Comparison of ENCODE assay signal across 23 cellular contexts in genomic region chr5:149886060-149886459, GRCh38. TPM values are rescaled to one million over a fixed set of nuclear protein-coding genes. Genes with fewer than 3 reads are reported as not detected.
A peak's percentile ranks its signal among the peaks of the same experiment; 100 is the strongest.
DNase-seq lines count a peak whose midpoint lies in the region; ATAC-seq and TF ChIP-seq lines count a peak whose summit lies in the region.
"Had no signal": no experiment of that assay in that cellular context is flagged by ENCODE, and none has a peak within 500 bp of the region (broad histone marks: within the 10 kb centered on the region; RNA-seq: fewer than 3 reads in every experiment).

No MANE protein-coding gene starts in this region.

- H3K4me3 ChIP-seq in astrocyte of the spinal cord (ENCODE audit: low read depth, low read length) (no peak overlapping the region), transverse colon (no peak overlapping the region)
- H3K4me3 ChIP-seq: ascending aorta, coronary artery, MG63, skin epidermis had no signal

- H3K36me3 ChIP-seq in transverse colon: no peaks in the 10 kb centered on the region
- H3K36me3 ChIP-seq: ascending aorta, MG63 had no signal

- no peak for TF ChIP-seq POLR2A in transverse colon (IDR thresholded peaks at IDR 0.05)

- H3K27me3 ChIP-seq in transverse colon: no peaks in the 10 kb centered on the region
- H3K27me3 ChIP-seq: ascending aorta, foreskin keratinocyte, MG63 had no signal

- H3K27ac ChIP-seq in transverse colon: peak overlapping the region; percentile 62 to 75 (median 65)
- H3K27ac ChIP-seq: ascending aorta, coronary artery, foreskin keratinocyte had no signal

- in situ Hi-C loops in astrocyte of the spinal cord (cut with HindIII; ENCODE audit: low sequenced_read_pairs) (no loop called here), transverse colon (cut with MboI; ENCODE audit: low pct_ligation_motif_present in 1 of 4, low pct_unique_long_range_greater_than_20kb in 1 of 4, low sequenced_read_pairs in 3 of 4) (no loop called here)

- intact Hi-C loops in transverse colon (cut with DNase I; ENCODE audit: low total_unique reads): no loop called here

- DNase-seq in HK-2 (ENCODE audit: unreplicated experiment): peak; percentile 30
- peak; percentile 84 for DNase-seq in astrocyte of the spinal cord (ENCODE audit: low read depth, low spot score)
- DNase-seq in glomerular visceral epithelial cell (ENCODE audit: extremely low spot score): peak; percentile 71
- peak; percentile 29 for DNase-seq in transverse colon
- no peak for DNase-seq in SIG-M5 (lab: John Stamatoyannopoulos, UW)
- no peak for DNase-seq in ureter (ENCODE audit: low spot score)
- DNase-seq: activated CD8-positive, alpha-beta T cell treated with anti-CD3 and anti-CD28 coated beads, Interleukin-2, amount 10 ng/mL, durations not matched to agents 7 days and 5 days; activated naive CD4-positive, alpha-beta T cell treated with anti-CD3 and anti-CD28 coated beads for 36 hours; activated T-cell treated with anti-CD3 and anti-CD28 coated beads, Interleukin-2, amount 50 U/mL, for 4 hours; Calu3; kidney; MG63; NCI-H146; NCI-H2171; NCI-H526; stimulated activated CD4-positive, alpha-beta T cell treated with anti-CD3 and anti-CD28 coated beads, Interleukin-4, amount 100 ng/mL, for 24 hours; stimulated activated naive CD8-positive, alpha-beta T cell treated with anti-CD3 and anti-CD28 coated beads, Interleukin-15, amount 100 ng/mL, for 72 hours had no signal

- no peaks in the 10 kb centered on the region for H3K9me3 ChIP-seq in transverse colon
- H3K9me3 ChIP-seq: ascending aorta had no signal

- TF ChIP-seq CTCF in astrocyte of the spinal cord (IDR thresholded peaks at IDR 0.05; ENCODE audit: low read depth, low read length) (no peak), transverse colon (IDR thresholded peaks at IDR 0.05) (no peak)

- ATAC-seq in GM19467 (IDR thresholded peaks at IDR 0.05; ENCODE audit: unreplicated experiment) (no peak), GM21737 (IDR thresholded peaks at IDR 0.05; ENCODE audit: unreplicated experiment) (no peak)
- ATAC-seq: activated CD8-positive, alpha-beta T cell treated with anti-CD3 and anti-CD28 coated beads, Interleukin-2, amount 10 ng/mL, durations not matched to agents 7 days and 5 days; activated T-cell treated with anti-CD3 and anti-CD28 coated beads, Interleukin-2, amount 50 U/mL, for 4 hours; foreskin keratinocyte; stimulated activated naive CD8-positive, alpha-beta T cell treated with anti-CD3 and anti-CD28 coated beads, Interleukin-15, amount 100 ng/mL, for 72 hours had no signal

- 94% methylated on average over 7 of the region's 7 CpGs; no CpG with 5 or more reads in 1 of the 2 donors for WGBS in transverse colon (ENCODE audit: low coverage in 1 of 2), 2 donors

- peaks cover 0 to 28% (median 17%) of the 10 kb centered on the region in 4 donors for H3K4me1 ChIP-seq in transverse colon
- H3K4me1 ChIP-seq: ascending aorta had no signal

- TF ChIP-seq EP300 in transverse colon (IDR thresholded peaks at IDR 0.05; ENCODE audit: low read depth): no peak

RNA-seq across cellular contexts. Expression of gene PDE6A, which starts 58.5 kb away (rescaled TPM):
- total RNA-seq in transverse colon (1 to 10 TPM; 1.2 to 6.5 (median 3.5) TPM), ureter (not detected)
- total RNA-seq: activated CD8-positive, alpha-beta T cell treated with anti-CD3 and anti-CD28 coated beads, Interleukin-2, amount 10 ng/mL, durations not matched to agents 7 days and 5 days; activated naive CD4-positive, alpha-beta T cell treated with anti-CD3 and anti-CD28 coated beads for 36 hours; activated T-cell treated with anti-CD3 and anti-CD28 coated beads, Interleukin-2, amount 50 U/mL, for 4 hours; ascending aorta; Calu3; foreskin keratinocyte had no signal

Comparison
In these comparisons a context has a peak if more than half of its experiments do, and no peak if none do; other contexts are left out.
1. DNase-seq: peak in HK-2 (single experiment), astrocyte of the spinal cord (single experiment), glomerular visceral epithelial cell (single experiment) and transverse colon (single experiment); none in SIG-M5 (single experiment) and ureter (single experiment).